19 cellular contexts compared by ENCODE assay signal in the genomic region with DNA sequence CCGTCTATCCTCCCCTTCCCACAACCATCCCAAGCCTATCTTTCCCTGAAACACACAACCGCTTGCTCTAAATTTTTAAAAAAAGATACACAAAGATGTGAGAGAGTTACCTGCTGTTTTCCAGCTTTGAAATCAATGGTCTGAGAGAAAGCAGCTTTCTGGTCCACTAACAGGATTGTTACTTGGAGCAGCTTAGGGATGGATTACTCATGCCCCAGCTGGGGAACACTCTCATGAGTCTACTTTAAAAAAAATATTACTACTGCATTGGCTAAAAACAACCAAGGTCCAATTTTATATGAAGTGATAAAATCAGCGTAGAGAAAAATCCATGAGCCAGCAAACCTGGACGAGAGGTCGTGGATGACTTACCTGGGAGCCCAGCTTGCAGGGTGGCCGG. TPM values are rescaled to one million over a fixed set of nuclear protein-coding genes. Genes with fewer than 3 reads are reported as not detected.
DNase-seq lines count a peak whose midpoint lies in the region; ATAC-seq and TF ChIP-seq lines count a peak whose summit lies in the region.
"Had no signal": no experiment of that assay in that cellular context is flagged by ENCODE, and none has a peak within 500 bp of the region (broad histone marks: within the 10 kb centered on the region; RNA-seq: fewer than 3 reads in every experiment).

No MANE protein-coding gene starts in this region.

- DNase-seq in AG08396 (ENCODE audit: low spot score) (peak; percentile 47), NCI-H82 treated with DMSO at 0.1 percent for 48 hours (lab: John Stamatoyannopoulos, UW; ENCODE audit: unreplicated experiment) (peak; percentile 65), esophagus muscularis mucosa (ENCODE audit: extremely low spot score) (peak; percentile 55), iris pigment epithelial cell (ENCODE audit: low read depth) (peak; percentile 46), COLO668 (lab: John Stamatoyannopoulos, UW; ENCODE audit: unreplicated experiment) (no peak), right atrium auricular region (ENCODE audit: low spot score) (no peak), NCI-H345 treated with DMSO at 0.1 percent for 48 hours (lab: John Stamatoyannopoulos, UW; ENCODE audit: unreplicated experiment) (no peak)
- DNase-seq in stimulated activated naive B cell treated with anti-CD40 and anti-IgM and Interleukin-4, amounts not matched to agents 10 μg/mL and 1 μg/mL and 100 μg/mL, for 72 hours: no peak
- DNase-seq: 8988T; CD8-positive, alpha-beta memory T cell; GDM1; MG63; NCI-H1417 treated with DMSO at 0.1 percent for 48 hours; NCI-H187; Peyer's patch had no signal

- H3K36me3 ChIP-seq in esophagus muscularis mucosa (no peaks in the 10 kb centered on the region), right atrium auricular region (no peaks in the 10 kb centered on the region)
- H3K36me3 ChIP-seq: MG63, Peyer's patch had no signal

- no peak overlapping the region for H3K27ac Mint-ChIP-seq in stimulated activated naive B cell treated with anti-CD40 and anti-IgM and Interleukin-4, amounts not matched to agents 10 μg/mL and 1 μg/mL and 100 μg/mL, for 72 hours

- no peaks in the 10 kb centered on the region for H3K36me3 Mint-ChIP-seq in stimulated activated naive B cell treated with anti-CD40 and anti-IgM and Interleukin-4, amounts not matched to agents 10 μg/mL and 1 μg/mL and 100 μg/mL, for 72 hours
- H3K36me3 Mint-ChIP-seq: CD8-positive, alpha-beta memory T cell had no signal

- no peak overlapping the region for H3K4me3 Mint-ChIP-seq in stimulated activated naive B cell treated with anti-CD40 and anti-IgM and Interleukin-4, amounts not matched to agents 10 μg/mL and 1 μg/mL and 100 μg/mL, for 72 hours
- H3K4me3 Mint-ChIP-seq: CD8-positive, alpha-beta memory T cell had no signal

- H3K4me3 ChIP-seq in esophagus muscularis mucosa: no peak overlapping the region
- H3K4me3 ChIP-seq in right atrium auricular region: no peak overlapping the region
- H3K4me3 ChIP-seq: K562, MG63, Peyer's patch had no signal

- no peaks in the 10 kb centered on the region for H3K9me3 ChIP-seq in esophagus muscularis mucosa
- H3K9me3 ChIP-seq in right atrium auricular region: no peaks in the 10 kb centered on the region
- H3K9me3 ChIP-seq: MG63, Peyer's patch had no signal

- TF ChIP-seq CTCF in esophagus muscularis mucosa (IDR thresholded peaks at IDR 0.05) (no peak), right atrium auricular region (IDR thresholded peaks at IDR 0.05) (no peak)

- no peaks in the 10 kb centered on the region for H3K9me3 Mint-ChIP-seq in stimulated activated naive B cell treated with anti-CD40 and anti-IgM and Interleukin-4, amounts not matched to agents 10 μg/mL and 1 μg/mL and 100 μg/mL, for 72 hours
- H3K9me3 Mint-ChIP-seq: CD8-positive, alpha-beta memory T cell had no signal

- H3K27ac ChIP-seq in esophagus muscularis mucosa (replicated peaks in 1 of 4): no peak overlapping the region
- H3K27ac ChIP-seq in right atrium auricular region: no peak overlapping the region
- H3K27ac ChIP-seq: C4-2B, Peyer's patch had no signal

- peaks cover 10 to 35% of the 10 kb centered on the region in 2 donors for H3K27me3 Mint-ChIP-seq in stimulated activated naive B cell treated with anti-CD40 and anti-IgM and Interleukin-4, amounts not matched to agents 10 μg/mL and 1 μg/mL and 100 μg/mL, for 72 hours

- no peak for TF ChIP-seq EP300 in esophagus muscularis mucosa (IDR thresholded peaks at IDR 0.05)

- no peak for ATAC-seq in stimulated activated naive B cell treated with anti-CD40 and anti-IgM and Interleukin-4, amounts not matched to agents 10 μg/mL and 1 μg/mL and 100 μg/mL, for 72 hours (replicated peaks)
- ATAC-seq: K562, SK-N-SH treated with all-trans-retinoic acid at 6 μM for 48 hours had no signal

- intact Hi-C loops in esophagus muscularis mucosa (cut with DNase I): no loop called here

- no peaks in the 10 kb centered on the region for H3K4me1 Mint-ChIP-seq in stimulated activated naive B cell treated with anti-CD40 and anti-IgM and Interleukin-4, amounts not matched to agents 10 μg/mL and 1 μg/mL and 100 μg/mL, for 72 hours
- H3K4me1 Mint-ChIP-seq: CD8-positive, alpha-beta memory T cell had no signal

- H3K4me1 ChIP-seq in esophagus muscularis mucosa (peaks cover 0 to 15% (median 12%) of the 10 kb centered on the region in 4 donors), right atrium auricular region (peaks cover 0 to 2% of the 10 kb centered on the region in 2 donors)
- H3K4me1 ChIP-seq: Peyer's patch had no signal

- 91% methylated on average over 6 of the region's 6 CpGs for WGBS in esophagus muscularis mucosa

- TF ChIP-seq POLR2A in esophagus muscularis mucosa (IDR thresholded peaks at IDR 0.05; ENCODE audit: low read depth): no peak

- H3K27me3 ChIP-seq in esophagus muscularis mucosa (no peaks in the 10 kb centered on the region), right atrium auricular region (no peaks in the 10 kb centered on the region)
- H3K27me3 ChIP-seq: MG63, Peyer's patch had no signal

RNA-seq across cellular contexts. Expression of a gene that starts 29.6 kb away (rescaled TPM):
- total RNA-seq in esophagus muscularis mucosa (10 to 100 TPM in 3 of 4 donors, 1 to 10 TPM in 1; 8.7 to 19.7 (median 16.8) TPM), right atrium auricular region (10 to 100 TPM; 13.5 to 23.6 TPM)
- total RNA-seq: CD8-positive, alpha-beta memory T cell; K562; OCI-LY7 had no signal

Comparison
In these comparisons a context has a peak if more than half of its experiments do, and no peak if none do; other contexts are left out.
1. DNase-seq: peak in AG08396 (single experiment), NCI-H82 treated with DMSO at 0.1 percent for 48 hours (single experiment), esophagus muscularis mucosa (single experiment) and iris pigment epithelial cell (single experiment); none in stimulated activated naive B cell treated with anti-CD40 and anti-IgM and Interleukin-4, amounts not matched to agents 10 μg/mL and 1 μg/mL and 100 μg/mL, for 72 hours (single experiment), COLO668 (single experiment), right atrium auricular region (single experiment) and NCI-H345 treated with DMSO at 0.1 percent for 48 hours (single experiment).